Comparison of ENCODE assay signal across 8 cellular contexts in the genomic region with DNA sequence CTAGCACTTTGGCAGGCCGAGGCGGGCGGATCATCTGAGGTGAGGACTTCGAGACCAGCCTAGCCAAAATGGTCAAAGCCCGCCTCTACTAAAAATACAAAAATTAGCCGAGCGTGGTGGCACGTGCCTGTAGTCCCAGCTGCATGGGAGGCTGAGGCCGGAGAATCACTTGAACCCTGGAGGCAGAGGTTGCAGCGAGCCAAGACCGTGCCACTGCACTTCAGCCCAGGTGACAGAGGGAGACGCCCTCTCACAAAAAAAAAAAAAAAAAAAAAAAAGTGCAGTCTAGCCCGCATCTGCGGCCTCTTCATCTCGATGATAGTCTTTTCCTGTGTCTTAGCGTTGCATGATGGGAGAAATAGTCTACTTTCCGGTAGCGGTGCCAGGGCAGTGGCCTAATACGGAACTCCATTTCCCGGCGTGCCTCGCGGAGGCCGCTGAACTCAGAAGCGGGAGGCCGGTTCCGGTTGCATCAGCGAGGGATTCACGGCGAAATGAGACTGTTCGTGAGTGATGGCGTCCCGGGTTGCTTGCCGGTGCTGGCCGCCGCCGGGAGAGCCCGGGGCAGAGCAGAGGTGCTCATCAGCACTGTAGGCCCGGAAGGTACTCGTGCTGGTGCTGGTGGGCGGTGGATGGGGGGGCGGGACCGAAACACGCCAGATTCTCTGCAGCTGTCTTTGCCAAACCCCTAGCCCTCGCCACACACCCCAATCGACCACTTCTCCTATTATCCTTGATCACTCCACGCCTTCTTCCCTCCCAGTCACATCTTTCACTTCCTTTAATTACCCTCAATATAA. TPM values are rescaled to one million over a fixed set of nuclear protein-coding genes. Genes with fewer than 3 reads are reported as not detected.
DNase-seq lines count a peak whose midpoint lies in the region; ATAC-seq and TF ChIP-seq lines count a peak whose summit lies in the region.

MARS1 (plus strand) TSS at position 472 of the 800 bp plus-strand sequence; CDS start at position 495, 23 bp downstream.

- intact Hi-C loops in esophagus muscularis mucosa (cut with DNase I): no loop called here

- H3K27ac ChIP-seq in DOHH2 (ENCODE audit: low read depth, low read length): peak within 1 kb of the TSS; percentile 74
- H3K27ac ChIP-seq in KOPT-K1 (ENCODE audit: low read depth, low read length, poor library complexity, severe bottlenecking): peak within 1 kb of the TSS; percentile 76
- H3K27ac ChIP-seq in Peyer's patch: peak within 1 kb of the TSS; percentile 75 to 84 (median 82)
- H3K27ac ChIP-seq in esophagus muscularis mucosa (replicated peaks in 1 of 4): peak within 1 kb of the TSS; percentile 79 to 88 (median 86)
- peak within 1 kb of the TSS; percentile 72 for H3K27ac ChIP-seq in muscle layer of duodenum (ENCODE audit: low read length)

- H3K4me1 ChIP-seq in DOHH2 (ENCODE audit: control insufficient read depth, low read length) (peaks cover 28% of the 10 kb centered on the region), Peyer's patch (peaks cover 0 to 9% (median 3%) of the 10 kb centered on the region in 4 donors), esophagus muscularis mucosa (peaks cover 15 to 20% (median 17%) of the 10 kb centered on the region in 4 donors), muscle layer of duodenum (ENCODE audit: control insufficient read depth in 1 of 2, insufficient read depth in 2 of 2, low read length in 2 of 2) (peaks cover 3 to 13% of the 10 kb centered on the region in 2 donors)

- TF ChIP-seq POLR2A in Peyer's patch (IDR thresholded peaks at IDR 0.05) (peak; percentile 40 to 53), esophagus muscularis mucosa (IDR thresholded peaks at IDR 0.05; ENCODE audit: low read depth) (peak; percentile 17)

- H3K27me3 ChIP-seq in DOHH2 (ENCODE audit: control insufficient read depth, low read length) (no peaks in the 10 kb centered on the region), Peyer's patch (no peaks in the 10 kb centered on the region), esophagus muscularis mucosa (peaks cover 0 to 10% (median 0%) of the 10 kb centered on the region in 4 donors), muscle layer of duodenum (ENCODE audit: low read depth, low read length) (no peaks in the 10 kb centered on the region)

- H3K36me3 ChIP-seq in DOHH2 (ENCODE audit: control insufficient read depth, low read length) (peaks cover 46% of the 10 kb centered on the region), KOPT-K1 (ENCODE audit: insufficient read depth, low read length) (peaks cover 40% of the 10 kb centered on the region), Peyer's patch (peaks cover 0 to 29% (median 0%) of the 10 kb centered on the region in 3 donors), esophagus muscularis mucosa (peaks cover 23 to 38% (median 37%) of the 10 kb centered on the region in 4 donors), muscle layer of duodenum (ENCODE audit: control insufficient read depth in 1 of 2, insufficient read depth in 2 of 2, low read length in 2 of 2) (peaks cover 24 to 29% of the 10 kb centered on the region in 2 donors)

- DNase-seq in Peyer's patch (peak; percentile 93 to 98 (median 96)), esophagus muscularis mucosa (ENCODE audit: extremely low spot score) (peak; percentile 98)
- DNase-seq in activated T-cell treated with anti-CD3 and anti-CD28 coated beads, Interleukin-2, amount 50 U/mL, for 48 hours: peak; percentile 93
- DNase-seq in stimulated activated CD8-positive, alpha-beta memory T cell treated with anti-CD3 and anti-CD28 coated beads, Interleukin-7, amount 100 ng/mL, for 4 hours (ENCODE audit: low read depth in 2 of 2): peak; percentile 90

- H4K20me1 ChIP-seq in DOHH2 (ENCODE audit: control insufficient read depth, insufficient read depth, low read depth, low read length): no peaks in the 10 kb centered on the region

- no peaks in the 10 kb centered on the region for H3K9me2 ChIP-seq in DOHH2 (replicated peaks; ENCODE audit: control insufficient read depth, low read length)

- H3K4me2 ChIP-seq in DOHH2 (ENCODE audit: low read length): peak within 1 kb of the TSS; percentile 81

- TF ChIP-seq CTCF in DOHH2 (IDR thresholded peaks at IDR 0.05; ENCODE audit: low read depth, low read length, poor library complexity, severe bottlenecking) (peak; percentile 43), Peyer's patch (IDR thresholded peaks at IDR 0.05) (peak in 3 of 6 experiments; percentile 12 to 14 (median 13)), esophagus muscularis mucosa (IDR thresholded peaks at IDR 0.05) (peak in 1 of 3 experiments; percentile 18)

- peak within 1 kb of the TSS; percentile 87 for H3K4me3 ChIP-seq in DOHH2 (ENCODE audit: low read length)
- H3K4me3 ChIP-seq in Peyer's patch: peak within 1 kb of the TSS; percentile 69 to 75 (median 71)
- H3K4me3 ChIP-seq in esophagus muscularis mucosa: peak within 1 kb of the TSS; percentile 71 to 96 (median 92)
- peak within 1 kb of the TSS; percentile 95 to 98 for H3K4me3 ChIP-seq in muscle layer of duodenum (ENCODE audit: low read depth in 1 of 2, low read length in 2 of 2)

- no peak for TF ChIP-seq EP300 in esophagus muscularis mucosa (IDR thresholded peaks at IDR 0.05)

- H3K79me2 ChIP-seq in DOHH2 (ENCODE audit: control insufficient read depth, low read length): peaks cover 38% of the 10 kb centered on the region

- 10% methylated on average over 38 of the region's 47 CpGs for WGBS in esophagus muscularis mucosa

- no peaks in the 10 kb centered on the region for H3K9me3 ChIP-seq in DOHH2 (ENCODE audit: control insufficient read depth, insufficient read depth, low read length)
- H3K9me3 ChIP-seq in KOPT-K1 (ENCODE audit: insufficient read depth, low read length, poor library complexity, severe bottlenecking): no peaks in the 10 kb centered on the region
- no peaks in the 10 kb centered on the region for H3K9me3 ChIP-seq in Peyer's patch
- no peaks in the 10 kb centered on the region for H3K9me3 ChIP-seq in esophagus muscularis mucosa
- H3K9me3 ChIP-seq in muscle layer of duodenum (ENCODE audit: control insufficient read depth in 1 of 2, low read length in 2 of 2): no peaks in the 10 kb centered on the region

- 0 out of 2 replicates have a peak, but pooled peaks cover 2% of the 10 kb centered on the region for H3F3A ChIP-seq in DOHH2 (ENCODE audit: control insufficient read depth, insufficient read depth)

- peak; percentile 98 for ATAC-seq in GM21786 (IDR thresholded peaks at IDR 0.05; ENCODE audit: unreplicated experiment)

RNA-seq across cellular contexts. Expression of gene MARS1, which starts in this region (rescaled TPM):
- total RNA-seq in Peyer's patch (10 to 100 TPM; 40.6 to 97.4 (median 63.5) TPM), esophagus muscularis mucosa (10 to 100 TPM; 53.2 to 81.0 (median 62.7) TPM)

Comparison
In these comparisons a context has a peak if more than half of its experiments do, and no peak if none do; other contexts are left out.
1. Peak in every context shown above with its lines: DNase-seq, ATAC-seq, H3K4me3 ChIP-seq and H3K27ac ChIP-seq.